In genomic region chr5:76960004-76960625, GRCh38 we compare ENCODE assay signal across 9 cellular contexts. TPM values are rescaled to one million over a fixed set of nuclear protein-coding genes. Genes with fewer than 3 reads are reported as not detected.
DNase-seq lines count a peak whose midpoint lies in the region; ATAC-seq, FAIRE-seq and TF ChIP-seq lines count a peak whose summit lies in the region.
"Had no signal": no experiment of that assay in that cellular context is flagged by ENCODE, and none has a peak within 500 bp of the region (broad histone marks: within the 10 kb centered on the region; RNA-seq: fewer than 3 reads in every experiment).

No MANE protein-coding gene starts in this region.

- no peaks in the 10 kb centered on the region for H3K9me3 Mint-ChIP-seq in immature natural killer cell

- H3K27me3 ChIP-seq in HCT116 (ENCODE audit: insufficient read depth, low read length) (no peaks in the 10 kb centered on the region), pancreas (no peaks in the 10 kb centered on the region)

- TF ChIP-seq CTCF in HCT116 (IDR thresholded peaks at IDR 0.05 in 2 of 3, conservative IDR thresholded peaks at IDR 0.05 in 1 of 3; ENCODE audit: borderline replicate concordance in 1 of 3, insufficient read depth in 1 of 3, low read depth in 2 of 3, low read length in 2 of 3): no peak
- no peak for TF ChIP-seq CTCF in pancreas (IDR thresholded peaks at IDR 0.05)

- H3K4me1 Mint-ChIP-seq in immature natural killer cell: peaks cover 5 to 12% of the 10 kb centered on the region in 2 donors

- BruUV-seq in HCT116 (replicated peaks; lab: Mats Ljungman, UMichigan): no TSS peak

- no peaks in the 10 kb centered on the region for H3K9me2 ChIP-seq in HCT116 (ENCODE audit: insufficient read depth)

- RAD21 ChIA-PET in HCT116 (lab: Charles Lee; ENCODE audit: low non-redundant PET in 1 of 2, low total read pairs in 2 of 2, uncharacterized antibody in 2 of 2, unreplicated experiment in 2 of 2): no interaction called here

- no peaks in the 10 kb centered on the region for H3K36me3 Mint-ChIP-seq in immature natural killer cell

- CTCF ChIA-PET in HCT116 (lab: Charles Lee): no interaction called here

- H4K20me1 ChIP-seq in HCT116 (ENCODE audit: insufficient read depth): no peaks in the 10 kb centered on the region

- no peak for TF ChIP-seq RAD21 in HCT116 (IDR thresholded peaks at IDR 0.05; ENCODE audit: low read depth)

- FAIRE-seq in pancreas (lab: Jason Lieb, UNC): no peak

- ATAC-seq in GM18519 (IDR thresholded peaks at IDR 0.05; ENCODE audit: low FRiP score, unreplicated experiment) (peak; percentile 72), HCT116 (peak; percentile 61; the same call in 1 of the 2 replicates), pancreas (no peak), HG03521 (IDR thresholded peaks at IDR 0.05; ENCODE audit: unreplicated experiment) (no peak)

- H3K4me3 ChIP-seq in HCT116 (replicated peaks in 1 of 2; ENCODE audit: low read depth in 1 of 2, low read length in 2 of 2): no peak overlapping the region
- no peak overlapping the region for H3K4me3 ChIP-seq in pancreas

- POLR2A ChIA-PET in HCT116 (lab: Charles Lee): no interaction called here

- H2AFZ ChIP-seq in HCT116 (ENCODE audit: low read depth, low read length, poor library complexity, severe bottlenecking): no peak overlapping the region

- no peaks in the 10 kb centered on the region for H3K79me2 ChIP-seq in HCT116 (ENCODE audit: insufficient read depth, low read length)

- no peak overlapping the region for H3K9ac ChIP-seq in HCT116 (ENCODE audit: low read length)

- peak overlapping the region in 1 of 6 donors; percentile 0 for H3K27ac Mint-ChIP-seq in immature natural killer cell

- peak overlapping the region in 1 of 5 donors; percentile 6 for H3K4me3 Mint-ChIP-seq in immature natural killer cell

- H3K36me3 ChIP-seq in HCT116 (ENCODE audit: control insufficient read depth in 1 of 2, insufficient read depth in 2 of 2, low read length in 2 of 2) (no peaks in the 10 kb centered on the region), pancreas (no peaks in the 10 kb centered on the region)

- no peaks in the 10 kb centered on the region for H3K9me3 ChIP-seq in HCT116 (ENCODE audit: control insufficient read depth in 1 of 2, insufficient read depth in 1 of 2, low read depth in 1 of 2, low read length in 2 of 2)
- H3K9me3 ChIP-seq in pancreas: no peaks in the 10 kb centered on the region

- H3K4me2 ChIP-seq in HCT116 (ENCODE audit: low read length): no peak overlapping the region

- peaks cover 9 to 11% (median 9%) of the 10 kb centered on the region in 3 donors for H3K27me3 Mint-ChIP-seq in immature natural killer cell (ENCODE audit: low read depth in 3 of 3)

- no peak for TF ChIP-seq POLR2A in HCT116 (IDR thresholded peaks at IDR 0.05; ENCODE audit: borderline replicate concordance, extremely low read depth, insufficient read depth, insufficient read length)

- intact Hi-C loops in HCT116 (cut with micrococcal nuclease): no loop called here
- intact Hi-C loops in pancreas (cut with DNase I): no loop called here

- no peak overlapping the region for H3K27ac ChIP-seq in HCT116 (ENCODE audit: low read depth, low read length)
- no peak overlapping the region for H3K27ac ChIP-seq in pancreas

- DNase-seq in HCT116 (ENCODE audit: low read depth, low spot score): no peak
- DNase-seq in OCI-M1 (lab: John Stamatoyannopoulos, UW): peak; percentile 80
- DNase-seq in immature natural killer cell: peak in 2 of 3 donors; percentile 3 to 6
- no peak for DNase-seq in pancreas
- DNase-seq in T-helper 9 cell: no peak
- no peak for DNase-seq in 8988T
- DNase-seq: NCI-H446 treated with DMSO at 0.1 percent for 48 hours had no signal

- H3K4me1 ChIP-seq in HCT116 (ENCODE audit: control insufficient read depth in 1 of 2, insufficient read depth in 2 of 2, low read length in 2 of 2) (peaks cover 2 to 5% of the 10 kb centered on the region in 2 experiments; a peak in 1 of 4 replicates), pancreas (no peaks in the 10 kb centered on the region)

- WGBS in pancreas, 2 donors: 64 to 82% methylated on average over 3 of the region's 3 CpGs

TF ChIP-seq in HCT116, 20 proteins besides CTCF, POLR2A, EP300 and RAD21:
- no peak for TF ChIP-seq SP1 (IDR thresholded peaks at IDR 0.05; ENCODE audit: low read depth)
- no peak for TF ChIP-seq SIN3A (IDR thresholded peaks at IDR 0.05; ENCODE audit: low read depth)
- TF ChIP-seq ZBTB33 (IDR thresholded peaks at IDR 0.05; ENCODE audit: extremely low read depth, insufficient replicate concordance, low read length): no peak
TF ChIP-seq in HCT116: peak in this region for 0.

RNA-seq across cellular contexts. Expression of gene CRHBP, which starts 7.3 kb away (rescaled TPM):
- total RNA-seq in HCT116 (2021; ENCODE audit: unreplicated experiment): not detected
- 0.25 TPM in 1 of 2 replicates, not detected in the other for polyA plus RNA-seq in HCT116 (2012)
- polyA plus RNA-seq in immature natural killer cell: not detected
- total RNA-seq in pancreas: under 1 TPM in 2 of 6 donors, not detected in 4; 0.31 to 0.54 TPM
- polyA plus RNA-seq in pancreas: 1 to 10 TPM in 1 of 2 donors, under 1 TPM in 1; 0.61 to 1.2 TPM

Comparison
In these comparisons a context has a peak if more than half of its experiments do, and no peak if none do; other contexts are left out.
1. ATAC-seq: peak in GM18519 (single experiment) and HCT116 (single experiment); none in pancreas (0 of 4) and HG03521 (single experiment).
2. DNase-seq: peak in OCI-M1 (single experiment) and immature natural killer cell (2 of 3); none in HCT116 (single experiment), pancreas (0 of 6), T-helper 9 cell (single experiment) and 8988T (single experiment).